ENCODE assay signal across 10 cellular contexts in genomic region chrX:15816886-15817285, GRCh38. TPM values are rescaled to one million over a fixed set of nuclear protein-coding genes. Genes with fewer than 3 reads are reported as not detected.
DNase-seq lines count a peak whose midpoint lies in the region; ATAC-seq lines count a peak whose summit lies in the region.
"Had no signal": no experiment of that assay in that cellular context is flagged by ENCODE, and none has a peak within 500 bp of the region (broad histone marks: within the 10 kb centered on the region; RNA-seq: fewer than 3 reads in every experiment).

No MANE protein-coding gene starts in this region.

- intact Hi-C loops in activated CD4-positive, alpha-beta T cell treated with anti-CD3 and anti-CD28 coated beads for 36 hours (cut with DNase I, micrococcal nuclease) = loop anchor here in 1 of 2 experiments (2.0 kb wide), 2 partner anchors 26 to 38 kb away; partner anchors contain the start of genes AP1S2 and ZRSR2
- intact Hi-C loops in dendritic cell treated with granulocyte-macrophage colony-stimulating factor and Interleukin-4, amounts not matched to agents 40 ng/mL and 50 ng/mL, for 4 days (cut with micrococcal nuclease) = no loop called here

- POLR2A ChIA-PET in activated CD4-positive, alpha-beta T cell treated with anti-CD3 and anti-CD28 coated beads for 36 hours (lab: Charles Lee) = no interaction called here

- CTCF ChIA-PET in activated CD4-positive, alpha-beta T cell treated with anti-CD3 and anti-CD28 coated beads for 36 hours (lab: Charles Lee) = interaction anchor here (0.7 to 1.2 kb wide), 2 partner anchors 19 to 315 kb away, joined by 3 to 5 read pairs; no protein-coding TSS in a partner anchor

- peak overlapping the region; percentile 74 for H3K27ac Mint-ChIP-seq in activated CD4-positive, alpha-beta T cell treated with anti-CD3 and anti-CD28 coated beads for 36 hours
- H3K27ac Mint-ChIP-seq in dendritic cell treated with granulocyte-macrophage colony-stimulating factor and Interleukin-4, amounts not matched to agents 40 ng/mL and 50 ng/mL, for 4 days = peak overlapping the region; percentile 46

- peak; percentile 62 for ATAC-seq in activated CD4-positive, alpha-beta T cell treated with anti-CD3 and anti-CD28 coated beads for 36 hours
- ATAC-seq in HG03460 (IDR thresholded peaks at IDR 0.05; ENCODE audit: unreplicated experiment) = no peak

- H3K4me1 Mint-ChIP-seq in activated CD4-positive, alpha-beta T cell treated with anti-CD3 and anti-CD28 coated beads for 36 hours = peaks cover 40% of the 10 kb centered on the region
- peaks cover 9% of the 10 kb centered on the region for H3K4me1 Mint-ChIP-seq in dendritic cell treated with granulocyte-macrophage colony-stimulating factor and Interleukin-4, amounts not matched to agents 40 ng/mL and 50 ng/mL, for 4 days (ENCODE audit: low read depth)

- peaks cover 44% of the 10 kb centered on the region for H3K36me3 Mint-ChIP-seq in activated CD4-positive, alpha-beta T cell treated with anti-CD3 and anti-CD28 coated beads for 36 hours (ENCODE audit: low read depth)
- H3K36me3 Mint-ChIP-seq in dendritic cell treated with granulocyte-macrophage colony-stimulating factor and Interleukin-4, amounts not matched to agents 40 ng/mL and 50 ng/mL, for 4 days (ENCODE audit: low read depth) = peaks cover 71% of the 10 kb centered on the region

- no peaks in the 10 kb centered on the region for H3K27me3 Mint-ChIP-seq in activated CD4-positive, alpha-beta T cell treated with anti-CD3 and anti-CD28 coated beads for 36 hours
- H3K27me3 Mint-ChIP-seq in dendritic cell treated with granulocyte-macrophage colony-stimulating factor and Interleukin-4, amounts not matched to agents 40 ng/mL and 50 ng/mL, for 4 days = no peaks in the 10 kb centered on the region

- DNase-seq in activated CD4-positive, alpha-beta T cell treated with anti-CD3 and anti-CD28 coated beads for 36 hours = peak; percentile 52
- DNase-seq in activated CD4-positive, alpha-beta T cell treated with anti-CD3 and anti-CD28 coated beads for 1 hour = no peak
- DNase-seq in T-helper 9 cell (peak; percentile 16), putamen (ENCODE audit: low spot score) (no peak), NCI-H1092 treated with DMSO at 0.1 percent for 48 hours (lab: John Stamatoyannopoulos, UW) (no peak)
- DNase-seq in stimulated activated CD8-positive, alpha-beta memory T cell treated with anti-CD3 and anti-CD28 coated beads, Interleukin-4, amount 100 ng/mL, for 24 hours (ENCODE audit: low read depth) = peak; percentile 4
- DNase-seq: NCI-H345, retina had no signal

- peak overlapping the region; percentile 8 for H3K4me3 Mint-ChIP-seq in activated CD4-positive, alpha-beta T cell treated with anti-CD3 and anti-CD28 coated beads for 36 hours
- H3K4me3 Mint-ChIP-seq in dendritic cell treated with granulocyte-macrophage colony-stimulating factor and Interleukin-4, amounts not matched to agents 40 ng/mL and 50 ng/mL, for 4 days = no peak overlapping the region

- H3K9me3 Mint-ChIP-seq in activated CD4-positive, alpha-beta T cell treated with anti-CD3 and anti-CD28 coated beads for 36 hours (ENCODE audit: low read depth) = no peaks in the 10 kb centered on the region
- H3K9me3 Mint-ChIP-seq in dendritic cell treated with granulocyte-macrophage colony-stimulating factor and Interleukin-4, amounts not matched to agents 40 ng/mL and 50 ng/mL, for 4 days = no peaks in the 10 kb centered on the region

RNA-seq across cellular contexts. Expression of gene ZRSR2, which starts 26.6 kb away (rescaled TPM):
- 10 to 100 TPM; 12.4 TPM for total RNA-seq in activated CD4-positive, alpha-beta T cell treated with anti-CD3 and anti-CD28 coated beads for 36 hours

RNA-seq across cellular contexts. Expression of gene AP1S2, which starts 37.7 kb away (rescaled TPM):
- total RNA-seq in activated CD4-positive, alpha-beta T cell treated with anti-CD3 and anti-CD28 coated beads for 36 hours = 10 to 100 TPM; 22.3 to 24.5 TPM

Comparison
In these comparisons a context has a peak if more than half of its experiments do, and no peak if none do; other contexts are left out.
1. DNase-seq: peak in activated CD4-positive, alpha-beta T cell treated with anti-CD3 and anti-CD28 coated beads for 36 hours (single experiment), T-helper 9 cell (single experiment) and stimulated activated CD8-positive, alpha-beta memory T cell treated with anti-CD3 and anti-CD28 coated beads, Interleukin-4, amount 100 ng/mL, for 24 hours (single experiment); none in activated CD4-positive, alpha-beta T cell treated with anti-CD3 and anti-CD28 coated beads for 1 hour (single experiment), putamen (single experiment) and NCI-H1092 treated with DMSO at 0.1 percent for 48 hours (single experiment).